11 cellular contexts compared by ENCODE assay signal in genomic region chr7:155380986-155381851, GRCh38.
DNase-seq lines count a peak whose midpoint lies in the region; ATAC-seq and TF ChIP-seq lines count a peak whose summit lies in the region.
"Had no signal": no experiment of that assay in that cellular context is flagged by ENCODE, and none has a peak within 500 bp of the region (broad histone marks: within the 10 kb centered on the region; RNA-seq: fewer than 3 reads in every experiment).

No MANE protein-coding gene starts in this region.

- H3K36me3 ChIP-seq in BLaER1 treated with 17β-estradiol and CSF1 and Interleukin-3, amounts not matched to agents 10 nM and 100 nM: no peaks in the 10 kb centered on the region
- H3K36me3 ChIP-seq in heart right ventricle (no peaks in the 10 kb centered on the region), trophoblast cell (ENCODE audit: control insufficient read depth in 1 of 2, insufficient read depth in 2 of 2, low read length in 2 of 2) (no peaks in the 10 kb centered on the region), aorta (ENCODE audit: control insufficient read depth in 1 of 2, insufficient read depth in 2 of 2, low read length in 1 of 2) (no peaks in the 10 kb centered on the region)

- H3K18ac ChIP-seq in trophoblast cell (ENCODE audit: low read length): no peak overlapping the region

- DNase-seq in heart right ventricle: no peak
- DNase-seq in trophoblast cell: no peak
- DNase-seq in foreskin melanocyte: no peak
- no peak for DNase-seq in RKO (ENCODE audit: low spot score)
- no peak for DNase-seq in stimulated activated naive CD4-positive, alpha-beta T cell treated with Interleukin-2 at 50 U/mL for 16 hours (lab: John Stamatoyannopoulos, UW)
- no peak for DNase-seq in aorta
- DNase-seq: activated B cell treated with CpG ODN at 0.5 μM for 24 hours; CD4-positive, CD25-positive, alpha-beta regulatory T cell; NCI-H2029 treated with DMSO at 0.1 percent for 48 hours had no signal

- H3K4ac ChIP-seq in trophoblast cell (ENCODE audit: low read depth, low read length): no peak overlapping the region

- peaks cover 9 to 32% (median 22%) of the 10 kb centered on the region in 10 experiments for H3K4me1 ChIP-seq in BLaER1 treated with 17β-estradiol and CSF1 and Interleukin-3, amounts not matched to agents 10 nM and 100 nM
- peaks cover 0 to 41% (median 38%) of the 10 kb centered on the region in 9 donors for H3K4me1 ChIP-seq in heart right ventricle
- H3K4me1 ChIP-seq in trophoblast cell (ENCODE audit: control insufficient read depth in 1 of 2, insufficient read depth in 2 of 2, low read length in 2 of 2): peaks cover 5 to 6% of the 10 kb centered on the region in 2 experiments
- H3K4me1 ChIP-seq in aorta (ENCODE audit: control insufficient read depth in 1 of 2, insufficient read depth in 2 of 2, low read length in 2 of 2): no peaks in the 10 kb centered on the region

- no peaks in the 10 kb centered on the region for H3K9me3 ChIP-seq in BLaER1 treated with 17β-estradiol and CSF1 and Interleukin-3, amounts not matched to agents 10 nM and 100 nM (replicated peaks in 1 of 11)
- H3K9me3 ChIP-seq in heart right ventricle (no peaks in the 10 kb centered on the region), trophoblast cell (ENCODE audit: insufficient read depth, low read depth, low read length) (peaks cover 6% of the 10 kb centered on the region), aorta (ENCODE audit: control insufficient read depth, low read length) (no peaks in the 10 kb centered on the region)

- H2AFZ ChIP-seq in trophoblast cell (ENCODE audit: insufficient read depth, low read length, poor library complexity): no peak overlapping the region

- peak overlapping the region in 4 of 10 experiments; percentile 10 to 36 (median 20); a peak in 5 of 20 replicates for H3K4me3 ChIP-seq in BLaER1 treated with 17β-estradiol and CSF1 and Interleukin-3, amounts not matched to agents 10 nM and 100 nM
- H3K4me3 ChIP-seq in heart right ventricle: peak overlapping the region in 8 of 10 donors; percentile 26 to 48 (median 32)
- H3K4me3 ChIP-seq in trophoblast cell (ENCODE audit: low read depth, low read length): no peak overlapping the region
- no peak overlapping the region for H3K4me3 ChIP-seq in aorta (ENCODE audit: low read length in 2 of 2)

- no peak overlapping the region for H3K14ac ChIP-seq in trophoblast cell (ENCODE audit: low read length)

- TF ChIP-seq CTCF in heart right ventricle (IDR thresholded peaks at IDR 0.05): no peak

- H4K91ac ChIP-seq in trophoblast cell (ENCODE audit: low read depth, low read length): no peak overlapping the region

- H3K23ac ChIP-seq in trophoblast cell (ENCODE audit: low read length): no peak overlapping the region

- peaks cover 0 to 84% (median 72%) of the 10 kb centered on the region in 11 experiments; a peak in 19 of 22 replicates for H4K20me1 ChIP-seq in BLaER1 treated with 17β-estradiol and CSF1 and Interleukin-3, amounts not matched to agents 10 nM and 100 nM

- H2BK120ac ChIP-seq in trophoblast cell (ENCODE audit: insufficient read depth, low read length, poor library complexity): no peak overlapping the region

- no peaks in the 10 kb centered on the region for H3K79me1 ChIP-seq in trophoblast cell (ENCODE audit: low read length)

- 1 to 2% methylated on average over 41 of the region's 41 CpGs for WGBS in heart right ventricle, 2 donors
- WGBS in trophoblast cell (ENCODE audit: extremely low coverage, insufficient coverage, insufficient read length): no CpG with 5 or more reads among the region's 41 CpGs
- WGBS in aorta, 2 donors: 2% methylated on average over 27 to 41 of the region's 41 CpGs

- intact Hi-C loops in heart right ventricle (cut with DNase I): loop anchor here in 3 of 10 donors (10.0 kb wide), 3 partner anchors 74 to 354 kb away; partner anchors contain the start of gene EN2 (in 1 of the 3)
- intact Hi-C loops in aorta (cut with DNase I): no loop called here

- peaks cover 94 to 100% (median 100%) of the 10 kb centered on the region in 11 experiments for H3K27me3 ChIP-seq in BLaER1 treated with 17β-estradiol and CSF1 and Interleukin-3, amounts not matched to agents 10 nM and 100 nM
- peaks cover 50 to 100% (median 99%) of the 10 kb centered on the region in 7 donors for H3K27me3 ChIP-seq in heart right ventricle
- H3K27me3 ChIP-seq in trophoblast cell (ENCODE audit: insufficient read depth, low read length): peaks cover 65% of the 10 kb centered on the region
- peaks cover 0 to 1% of the 10 kb centered on the region in 2 donors for H3K27me3 ChIP-seq in aorta (ENCODE audit: control insufficient read depth in 1 of 2, insufficient read depth in 2 of 2, low read length in 1 of 2)

- no peak overlapping the region for H3K27ac ChIP-seq in BLaER1 treated with 17β-estradiol and CSF1 and Interleukin-3, amounts not matched to agents 10 nM and 100 nM
- H3K27ac ChIP-seq in heart right ventricle: no peak overlapping the region
- no peak overlapping the region for H3K27ac ChIP-seq in trophoblast cell (ENCODE audit: low read depth, low read length)
- no peak overlapping the region for H3K27ac ChIP-seq in aorta (ENCODE audit: low read depth in 1 of 2, low read length in 2 of 2)

- no peak overlapping the region for H4K8ac ChIP-seq in trophoblast cell (ENCODE audit: low read depth, low read length)

- ATAC-seq in SK-N-SH treated with all-trans-retinoic acid at 6 μM for 48 hours: peak; percentile 10
- peak in 2 of 8 donors; percentile 25 to 42 for ATAC-seq in heart right ventricle
- no peak for ATAC-seq in aorta (ENCODE audit: low FRiP score)

- no peak overlapping the region for H2BK5ac ChIP-seq in trophoblast cell (ENCODE audit: low read depth, low read length, poor library complexity)

- no peak overlapping the region for H4K12ac ChIP-seq in trophoblast cell (ENCODE audit: low read depth, low read length)

- no peak overlapping the region for H2AK5ac ChIP-seq in trophoblast cell (ENCODE audit: low read length)

- no peaks in the 10 kb centered on the region for H3K79me2 ChIP-seq in trophoblast cell (ENCODE audit: control insufficient read depth, insufficient read depth, low read length, poor library complexity)

- no peak overlapping the region for H2BK12ac ChIP-seq in trophoblast cell (ENCODE audit: low read length)

- no peak overlapping the region for H3K9ac ChIP-seq in BLaER1 treated with 17β-estradiol and CSF1 and Interleukin-3, amounts not matched to agents 10 nM and 100 nM
- no peak overlapping the region for H3K9ac ChIP-seq in trophoblast cell (ENCODE audit: low read length)

- H3K4me2 ChIP-seq in BLaER1 treated with 17β-estradiol and CSF1 and Interleukin-3, amounts not matched to agents 10 nM and 100 nM: peak overlapping the region in 10 of 11 experiments; percentile 4 to 78 (median 34); a peak in 15 of 22 replicates
- peak overlapping the region; percentile 25 for H3K4me2 ChIP-seq in trophoblast cell (ENCODE audit: low read length)

TF ChIP-seq in SK-N-SH treated with all-trans-retinoic acid at 6 μM for 48 hours, 23 proteins besides CTCF, POLR2A, EP300 and RAD21 (continues in another document):
- TF ChIP-seq RARB (CRISPR knock-in tag; IDR thresholded peaks at IDR 0.05): no peak
- TF ChIP-seq CSRNP3 (CRISPR knock-in tag; IDR thresholded peaks at IDR 0.05): no peak
- no peak for TF ChIP-seq ZFP30 (CRISPR knock-in tag; IDR thresholded peaks at IDR 0.05)
- TF ChIP-seq SNAI2 (CRISPR knock-in tag; IDR thresholded peaks at IDR 0.05): no peak
- TF ChIP-seq TOX (CRISPR knock-in tag; IDR thresholded peaks at IDR 0.05; ENCODE audit: borderline replicate concordance): no peak
- TF ChIP-seq ZNF565 (CRISPR knock-in tag; conservative IDR thresholded peaks at IDR 0.05; ENCODE audit: low read depth): no peak
- TF ChIP-seq ZNF70 (CRISPR knock-in tag; IDR thresholded peaks at IDR 0.05): no peak
- TF ChIP-seq TCF4 (CRISPR knock-in tag; IDR thresholded peaks at IDR 0.05; ENCODE audit: borderline replicate concordance): no peak
- no peak for TF ChIP-seq POU6F1 (CRISPR knock-in tag; IDR thresholded peaks at IDR 0.05; ENCODE audit: borderline replicate concordance, low read depth)
- no peak for TF ChIP-seq BACH2 (CRISPR knock-in tag; IDR thresholded peaks at IDR 0.05; ENCODE audit: borderline replicate concordance)
- no peak for TF ChIP-seq CREB5 (CRISPR knock-in tag; IDR thresholded peaks at IDR 0.05; ENCODE audit: low read depth)

Comparison
In these comparisons a context has a peak if more than half of its experiments do, and no peak if none do; other contexts are left out.
1. H3K4me3 ChIP-seq: peak in heart right ventricle (8 of 10); none in trophoblast cell (single experiment) and aorta (0 of 2).